9 cellular contexts compared by ENCODE assay signal in the genomic region with DNA sequence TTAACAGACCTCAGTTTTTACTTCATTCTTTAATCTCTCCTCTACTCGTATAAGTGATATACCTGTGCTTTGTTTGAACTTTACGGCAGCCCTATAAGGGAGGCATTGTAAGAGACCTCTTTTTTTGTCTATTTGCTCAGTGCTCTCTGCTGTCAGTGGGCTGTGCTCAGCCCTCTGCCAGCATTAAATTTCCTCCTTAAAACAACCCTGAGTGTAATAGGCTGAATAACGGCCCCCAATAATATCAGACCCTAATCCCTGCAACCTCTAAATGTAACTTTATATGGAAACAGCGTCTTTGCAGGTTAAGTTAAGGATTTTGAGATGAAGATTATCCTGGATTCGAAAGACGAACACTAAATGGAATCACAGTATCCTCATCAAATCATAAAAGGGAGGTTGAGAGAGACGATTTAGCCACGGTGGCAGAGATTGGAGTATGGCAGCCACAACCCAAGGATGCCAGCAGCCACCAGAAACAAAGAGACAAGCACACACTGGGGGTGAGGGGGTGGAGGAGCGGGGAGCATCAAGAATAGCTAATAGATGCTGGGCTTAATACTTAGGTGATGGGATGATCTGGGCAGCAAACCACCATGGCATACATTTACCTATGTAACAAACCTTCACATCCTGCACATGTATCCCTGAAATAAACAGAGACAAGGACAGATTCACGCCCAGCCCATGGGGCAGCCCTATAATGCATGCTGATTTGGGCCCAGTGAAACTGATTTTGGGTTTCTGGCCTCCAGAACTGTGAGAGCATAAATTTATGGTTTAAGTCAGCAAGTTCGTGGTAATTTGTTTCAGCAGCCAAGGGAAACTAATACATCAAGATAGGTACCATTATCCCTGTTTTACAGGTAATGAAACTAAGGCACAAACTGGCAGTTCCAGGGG. TPM values are rescaled to one million over a fixed set of nuclear protein-coding genes. Genes with fewer than 3 reads are reported as not detected.
DNase-seq lines count a peak whose midpoint lies in the region; ATAC-seq, FAIRE-seq and TF ChIP-seq lines count a peak whose summit lies in the region.
"Had no signal": no experiment of that assay in that cellular context is flagged by ENCODE, and none has a peak within 500 bp of the region (broad histone marks: within the 10 kb centered on the region; RNA-seq: fewer than 3 reads in every experiment).

No MANE protein-coding gene starts in this region.

- TF ChIP-seq POLR2A in testis (IDR thresholded peaks at IDR 0.05): no peak

- H3K4me1 Mint-ChIP-seq in activated naive CD8-positive, alpha-beta T cell treated with anti-CD3 and anti-CD28 coated beads, Interleukin-2, amount 50 U/mL, for 24 hours: peaks cover 36% of the 10 kb centered on the region

- peak overlapping the region; percentile 98 for H3K27ac ChIP-seq in BLaER1
- no peak overlapping the region for H3K27ac ChIP-seq in kidney (ENCODE audit: low read depth in 2 of 2, low read length in 2 of 2)
- no peak overlapping the region for H3K27ac ChIP-seq in testis

- H4K20me1 ChIP-seq in BLaER1: peaks cover 12% of the 10 kb centered on the region

- H3K4me3 ChIP-seq in BLaER1: peak overlapping the region; percentile 99
- peak overlapping the region; percentile 89 to 90 for H3K4me3 ChIP-seq in kidney (ENCODE audit: low read length in 2 of 2)
- H3K4me3 ChIP-seq in testis: peak overlapping the region; percentile 88 to 91

- ATAC-seq in GM19452 (IDR thresholded peaks at IDR 0.05; ENCODE audit: unreplicated experiment) (peak; percentile 27), HG03469 (IDR thresholded peaks at IDR 0.05; ENCODE audit: unreplicated experiment) (peak; percentile 12)
- peak; percentile 7 for ATAC-seq in activated naive CD8-positive, alpha-beta T cell treated with anti-CD3 and anti-CD28 coated beads, Interleukin-2, amount 50 U/mL, for 24 hours

- H3K27me3 ChIP-seq in BLaER1 (no peaks in the 10 kb centered on the region), testis (no peaks in the 10 kb centered on the region)

- H3K9ac ChIP-seq in BLaER1 (peak overlapping the region; percentile 95), kidney (ENCODE audit: low read length in 2 of 2) (peak overlapping the region; percentile 63 to 94)

- WGBS in testis, 2 donors: 18% methylated on average over 11 of the region's 11 CpGs

- H3K4me3 Mint-ChIP-seq in activated naive CD8-positive, alpha-beta T cell treated with anti-CD3 and anti-CD28 coated beads, Interleukin-2, amount 50 U/mL, for 24 hours: peak overlapping the region; percentile 99

- peak overlapping the region; percentile 90 for H3K4me2 ChIP-seq in BLaER1

- H3K4me1 ChIP-seq in BLaER1 (peaks cover 42% of the 10 kb centered on the region), kidney (ENCODE audit: control insufficient read depth in 1 of 2, insufficient read depth in 1 of 2, low read depth in 1 of 2, low read length in 2 of 2) (peaks cover 4 to 11% of the 10 kb centered on the region in 2 donors), testis (peaks cover 7% of the 10 kb centered on the region)

- H3K27me3 Mint-ChIP-seq in activated naive CD8-positive, alpha-beta T cell treated with anti-CD3 and anti-CD28 coated beads, Interleukin-2, amount 50 U/mL, for 24 hours: no peaks in the 10 kb centered on the region

- H3K9me3 ChIP-seq in BLaER1 (no peaks in the 10 kb centered on the region), kidney (ENCODE audit: control insufficient read depth in 1 of 2, low read length in 2 of 2) (no peaks in the 10 kb centered on the region), testis (no peaks in the 10 kb centered on the region)

- intact Hi-C loops in kidney (cut with DNase I): no loop called here
- intact Hi-C loops in testis (cut with DNase I; ENCODE audit: low total_unique reads): no loop called here

- TF ChIP-seq CTCF in kidney (IDR thresholded peaks at IDR 0.05; ENCODE audit: borderline replicate concordance, extremely low read depth, insufficient read depth): no peak
- TF ChIP-seq CTCF in testis (IDR thresholded peaks at IDR 0.05): no peak

- peaks cover 14% of the 10 kb centered on the region for H3K36me3 ChIP-seq in BLaER1
- no peaks in the 10 kb centered on the region for H3K36me3 ChIP-seq in kidney (ENCODE audit: control insufficient read depth in 1 of 2, insufficient read depth in 2 of 2, low read length in 2 of 2)
- H3K36me3 ChIP-seq in testis (ENCODE audit: low read depth, missing control alignments): no peaks in the 10 kb centered on the region

- no peak for DNase-seq in activated naive CD8-positive, alpha-beta T cell treated with anti-CD3 and anti-CD28 coated beads, Interleukin-2, amount 50 U/mL, for 24 hours
- DNase-seq in kidney: no peak
- no peak for DNase-seq in testis
- no peak for DNase-seq in putamen (ENCODE audit: low spot score)
- DNase-seq in activated gamma-delta T cell (lab: John Stamatoyannopoulos, UW): no peak

- FAIRE-seq in kidney (lab: Jason Lieb, UNC): no peak

- H3K9me3 Mint-ChIP-seq in activated naive CD8-positive, alpha-beta T cell treated with anti-CD3 and anti-CD28 coated beads, Interleukin-2, amount 50 U/mL, for 24 hours: no peaks in the 10 kb centered on the region

- peak overlapping the region; percentile 100 for H3K27ac Mint-ChIP-seq in activated naive CD8-positive, alpha-beta T cell treated with anti-CD3 and anti-CD28 coated beads, Interleukin-2, amount 50 U/mL, for 24 hours

- peaks cover 25% of the 10 kb centered on the region for H3K36me3 Mint-ChIP-seq in activated naive CD8-positive, alpha-beta T cell treated with anti-CD3 and anti-CD28 coated beads, Interleukin-2, amount 50 U/mL, for 24 hours (ENCODE audit: low read depth)

RNA-seq across cellular contexts. Expression of a gene that starts 0.9 kb away (rescaled TPM):
- total RNA-seq in kidney (17.1 TPM), testis (10 to 100 TPM; 14.1 to 22.8 TPM)
- polyA plus RNA-seq in kidney (ENCODE audit: insufficient read depth, low read depth, low replicate concordance) (18.2 TPM), testis (ENCODE audit: insufficient read depth, low read depth, low replicate concordance) (35.0 TPM)

RNA-seq across cellular contexts. Expression of a gene that starts 14.7 kb away (rescaled TPM):
- not detected for total RNA-seq in kidney
- polyA plus RNA-seq in kidney (ENCODE audit: insufficient read depth, low read depth, low replicate concordance): not detected
- total RNA-seq in testis: not detected
- not detected for polyA plus RNA-seq in testis (ENCODE audit: insufficient read depth, low read depth, low replicate concordance)
- total RNA-seq: NCI-H460 had no signal
